ENCODE assay signal across 31 cellular contexts in the genomic region with DNA sequence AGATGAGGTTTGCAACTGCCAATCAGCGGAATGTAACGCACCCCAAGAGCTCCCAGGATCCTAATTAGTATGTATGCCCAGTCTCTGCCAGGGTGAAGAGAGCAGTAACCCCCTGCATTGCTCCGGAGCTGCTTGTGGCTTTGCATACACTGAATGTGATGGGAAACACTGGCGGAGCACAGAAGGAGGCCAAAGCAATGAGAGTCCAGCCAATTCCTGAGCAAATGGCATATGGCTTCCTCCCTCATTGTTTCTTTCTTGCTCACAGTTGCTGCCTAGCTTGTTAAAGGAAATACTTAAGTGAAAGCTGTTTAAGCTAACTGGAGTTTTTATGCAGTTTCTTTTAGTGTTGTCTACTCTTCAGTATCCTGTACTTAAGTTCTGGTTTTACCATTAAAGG.
DNase-seq lines count a peak whose midpoint lies in the region; ATAC-seq and TF ChIP-seq lines count a peak whose summit lies in the region.
"Had no signal": no experiment of that assay in that cellular context is flagged by ENCODE, and none has a peak within 500 bp of the region (broad histone marks: within the 10 kb centered on the region; RNA-seq: fewer than 3 reads in every experiment).

No MANE protein-coding gene starts in this region.

- H3K23ac ChIP-seq in mesenchymal stem cell (ENCODE audit: low read length in 2 of 2), result no peak overlapping the region

- H3K4me1 ChIP-seq in mesenchymal stem cell (ENCODE audit: control insufficient read depth, insufficient read depth, low read depth, low read length) (peaks cover 2% of the 10 kb centered on the region), mucosa of descending colon (ENCODE audit: low read depth) (no peaks in the 10 kb centered on the region)

- H4K8ac ChIP-seq in mesenchymal stem cell (ENCODE audit: low read length), result peak overlapping the region; percentile 78

- no peak overlapping the region for H3K4ac ChIP-seq in mesenchymal stem cell (ENCODE audit: low read depth in 1 of 2, low read length in 2 of 2)

- no peak overlapping the region for H2BK15ac ChIP-seq in mesenchymal stem cell (ENCODE audit: low read depth, poor library complexity, severe bottlenecking)

- no peak overlapping the region for H3K4me2 ChIP-seq in mesenchymal stem cell (ENCODE audit: low read length, poor library complexity, severe bottlenecking)
- H3K4me2 ChIP-seq: PC-9 had no signal

- no peak overlapping the region for H2AK5ac ChIP-seq in mesenchymal stem cell (ENCODE audit: low read length, severe bottlenecking)

- intact Hi-C loops in left ventricle myocardium superior (cut with micrococcal nuclease) (no loop called here), mucosa of descending colon (cut with DNase I, micrococcal nuclease) (no loop called here)

- H3K4me3 ChIP-seq in choroid plexus epithelial cell (ENCODE audit: low read depth, low read length), result no peak overlapping the region
- no peak overlapping the region for H3K4me3 ChIP-seq in mesenchymal stem cell (ENCODE audit: insufficient read depth in 1 of 2, low read depth in 1 of 2, low read length in 2 of 2)
- no peak overlapping the region for H3K4me3 ChIP-seq in mucosa of descending colon
- H3K4me3 ChIP-seq: PC-9 had no signal

- no peak overlapping the region for H2AFZ ChIP-seq in mesenchymal stem cell (ENCODE audit: low read depth, low read length)
- H2AFZ ChIP-seq: PC-9 had no signal

- peak overlapping the region; percentile 34 for H4K91ac ChIP-seq in mesenchymal stem cell (ENCODE audit: low read length)

- no peak overlapping the region for H2BK5ac ChIP-seq in mesenchymal stem cell (ENCODE audit: low read depth, low read length, poor library complexity, severe bottlenecking)

- H2BK12ac ChIP-seq in mesenchymal stem cell (ENCODE audit: low read length in 2 of 2), result no peak overlapping the region

- H3K18ac ChIP-seq in mesenchymal stem cell (ENCODE audit: low read depth in 1 of 2, low read length in 2 of 2), result peak overlapping the region in 1 of 2 experiments; percentile 75

- H3K36me3 ChIP-seq in mesenchymal stem cell (ENCODE audit: control insufficient read depth in 1 of 2, insufficient read depth in 2 of 2, low read depth in 1 of 2, low read length in 2 of 2), result no peaks in the 10 kb centered on the region
- no peaks in the 10 kb centered on the region for H3K36me3 ChIP-seq in mucosa of descending colon (ENCODE audit: low read depth)
- H3K36me3 ChIP-seq: brain microvascular endothelial cell had no signal

- 85% methylated on average over 4 of the region's 4 CpGs for WGBS in mesenchymal stem cell

- no peaks in the 10 kb centered on the region for H3K27me3 ChIP-seq in mesenchymal stem cell (ENCODE audit: control insufficient read depth in 1 of 2, insufficient read depth in 1 of 2, low read length in 2 of 2)
- H3K27me3 ChIP-seq: brain microvascular endothelial cell had no signal

- ATAC-seq in GM18870 (IDR thresholded peaks at IDR 0.05; ENCODE audit: unreplicated experiment), result no peak
- ATAC-seq in left ventricle myocardium superior, result no peak
- ATAC-seq in mucosa of descending colon, result no peak
- no peak for ATAC-seq in HG03469 (IDR thresholded peaks at IDR 0.05; ENCODE audit: unreplicated experiment)
- ATAC-seq: HepG2; left lobe of liver; natural killer cell; Right ventricle myocardium inferior; stimulated activated memory B cell treated with anti-CD40 and anti-IgM and Interleukin-4, amounts not matched to agents 10 μg/mL and 1 μg/mL and 100 μg/mL, for 72 hours had no signal

- H3K14ac ChIP-seq in mesenchymal stem cell (ENCODE audit: low read length in 2 of 2), result no peak overlapping the region

- no peak overlapping the region for H2BK120ac ChIP-seq in mesenchymal stem cell (ENCODE audit: low read depth, low read length)

- H3K9ac ChIP-seq in mesenchymal stem cell (ENCODE audit: low read length), result no peak overlapping the region

- TF ChIP-seq CTCF in choroid plexus epithelial cell (conservative IDR thresholded peaks at IDR 0.05; ENCODE audit: low read depth, low read length), result no peak
- no peak for TF ChIP-seq CTCF in mucosa of descending colon (IDR thresholded peaks at IDR 0.05)

- no peak overlapping the region for H3K27ac ChIP-seq in mesenchymal stem cell (ENCODE audit: low read length, poor library complexity, severe bottlenecking)
- H3K27ac ChIP-seq: 22Rv1, brain microvascular endothelial cell, HL-60, PC-9 had no signal

- DNase-seq in DMS 273 (lab: John Stamatoyannopoulos, UW; ENCODE audit: unreplicated experiment) (peak; percentile 11), DMS 273 treated with DMSO at 0.1 percent for 48 hours (lab: John Stamatoyannopoulos, UW) (no peak), choroid plexus epithelial cell (ENCODE audit: low read depth) (peak; percentile 22), mesenchymal stem cell (no peak), left ventricle myocardium superior (no peak), mucosa of descending colon (no peak)
- DNase-seq: activated CD4-positive, alpha-beta memory T cell treated with anti-CD3 and anti-CD28 coated beads, Interleukin-2, amount 10 ng/mL, durations not matched to agents 7 days and 5 days; activated CD4-positive, CD25-positive, alpha-beta regulatory T cell treated with anti-CD3 and anti-CD28 coated beads, Interleukin-2, amount 50 U/mL, for 72 hours; activated CD8-positive, alpha-beta memory T cell treated with anti-CD3 and anti-CD28 coated beads, Interleukin-2, amount 50 U/mL, for 4 hours; activated naive CD4-positive, alpha-beta T cell treated with anti-CD3 and anti-CD28 coated beads for 36 hours; brain microvascular endothelial cell; Calu3; DND-41; glutamatergic neuron; Kasumi-1; mesendoderm; natural killer cell; NCI-H1436 treated with DMSO at 0.1 percent for 48 hours; NCI-H2081 treated with DMSO at 0.1 percent for 48 hours; NCI-H345; NCI-H69; PC-9; T-helper 2 cell had no signal

- no peaks in the 10 kb centered on the region for H3K79me1 ChIP-seq in mesenchymal stem cell (replicated peaks; ENCODE audit: low read length, poor library complexity, severe bottlenecking)

- H3K9me3 ChIP-seq in mesenchymal stem cell (ENCODE audit: control insufficient read depth, low read length) (no peaks in the 10 kb centered on the region), mucosa of descending colon (no peaks in the 10 kb centered on the region)

Comparison
In these comparisons a context has a peak if more than half of its experiments do, and no peak if none do; other contexts are left out.
1. DNase-seq: peak in DMS 273 (single experiment) and choroid plexus epithelial cell (single experiment); none in DMS 273 treated with DMSO at 0.1 percent for 48 hours (single experiment), mesenchymal stem cell (single experiment), left ventricle myocardium superior (single experiment) and mucosa of descending colon (0 of 3).